In genomic region chr10:35546824-35547225, GRCh38 we compare ENCODE assay signal across 17 cellular contexts. TPM values are rescaled to one million over a fixed set of nuclear protein-coding genes. Genes with fewer than 3 reads are reported as not detected.
DNase-seq lines count a peak whose midpoint lies in the region; ATAC-seq and TF ChIP-seq lines count a peak whose summit lies in the region.
"Had no signal": no experiment of that assay in that cellular context is flagged by ENCODE, and none has a peak within 500 bp of the region (broad histone marks: within the 10 kb centered on the region; RNA-seq: fewer than 3 reads in every experiment).

No MANE protein-coding gene starts in this region.

- peak overlapping the region; percentile 80 for H3K27ac Mint-ChIP-seq in neural progenitor cell
- no peak overlapping the region for H3K27ac Mint-ChIP-seq in activated CD4-positive, alpha-beta memory T cell treated with anti-CD3 and anti-CD28 coated beads for 36 hours
- H3K27ac Mint-ChIP-seq: activated CD4-positive, alpha-beta T cell treated with anti-CD3 and anti-CD28 coated beads for 36 hours had no signal

- H3K27me3 ChIP-seq in PC-9 (ENCODE audit: insufficient read depth, low read depth) (no peaks in the 10 kb centered on the region), neural progenitor cell (no peaks in the 10 kb centered on the region)
- H3K27me3 ChIP-seq: colonic mucosa, upper lobe of left lung had no signal

- H3K4me2 ChIP-seq in PC-9 (peak overlapping the region; percentile 19; the same call in 1 of the 2 replicates), neural progenitor cell (no peak overlapping the region)

- peaks cover 10% of the 10 kb centered on the region for H3K27me3 Mint-ChIP-seq in neural progenitor cell (ENCODE audit: insufficient read depth, low read depth)
- H3K27me3 Mint-ChIP-seq in activated CD4-positive, alpha-beta memory T cell treated with anti-CD3 and anti-CD28 coated beads for 36 hours = no peaks in the 10 kb centered on the region
- H3K27me3 Mint-ChIP-seq: activated CD4-positive, alpha-beta T cell treated with anti-CD3 and anti-CD28 coated beads for 36 hours had no signal

- no peaks in the 10 kb centered on the region; the same call in 1 of the 2 replicates for H4K20me1 ChIP-seq in PC-9 (ENCODE audit: insufficient read depth)
- peaks cover 10% of the 10 kb centered on the region for H4K20me1 ChIP-seq in neural progenitor cell (ENCODE audit: low read depth)

- H3K36me3 Mint-ChIP-seq in neural progenitor cell = peaks cover 10% of the 10 kb centered on the region
- H3K36me3 Mint-ChIP-seq in activated CD4-positive, alpha-beta memory T cell treated with anti-CD3 and anti-CD28 coated beads for 36 hours = peaks cover 12% of the 10 kb centered on the region

- H3K4me1 ChIP-seq in PC-9 (replicated peaks; ENCODE audit: insufficient read depth) (peaks cover 16% of the 10 kb centered on the region), neural progenitor cell (peaks cover 20% of the 10 kb centered on the region)
- H3K4me1 ChIP-seq: colonic mucosa, upper lobe of left lung had no signal

- H3K9me3 Mint-ChIP-seq in neural progenitor cell = no peaks in the 10 kb centered on the region
- H3K9me3 Mint-ChIP-seq in activated CD4-positive, alpha-beta memory T cell treated with anti-CD3 and anti-CD28 coated beads for 36 hours = no peaks in the 10 kb centered on the region

- POLR2A ChIA-PET in PC-9 (lab: Charles Lee; ENCODE audit: unreplicated experiment) = interaction anchor here (0.6 kb wide), 3 partner anchors 125 to 217 kb away, joined by 3 to 4 read pairs (median 4); no protein-coding TSS in a partner anchor
- POLR2A ChIA-PET in activated CD4-positive, alpha-beta memory T cell treated with anti-CD3 and anti-CD28 coated beads for 36 hours (lab: Charles Lee) = no interaction called here

- H3K9me3 ChIP-seq in PC-9 (ENCODE audit: insufficient read depth, low read depth) (no peaks in the 10 kb centered on the region), neural progenitor cell (ENCODE audit: low read depth) (no peaks in the 10 kb centered on the region)
- H3K9me3 ChIP-seq: colonic mucosa, psoas muscle, upper lobe of left lung had no signal

- peaks cover 21% of the 10 kb centered on the region for H3K4me1 Mint-ChIP-seq in neural progenitor cell
- H3K4me1 Mint-ChIP-seq in activated CD4-positive, alpha-beta memory T cell treated with anti-CD3 and anti-CD28 coated beads for 36 hours (ENCODE audit: low read depth) = peaks cover 6% of the 10 kb centered on the region

- intact Hi-C loops in PC-9 (cut with micrococcal nuclease; ENCODE audit: unreplicated experiment) = loop anchor here (1.0 to 2.0 kb wide), 2 partner anchors 98 to 240 kb away; no protein-coding TSS in a partner anchor
- intact Hi-C loops in posterior cingulate gyrus (cut with DNase I) = no loop called here
- intact Hi-C loops in activated CD4-positive, alpha-beta memory T cell treated with anti-CD3 and anti-CD28 coated beads for 36 hours (cut with micrococcal nuclease) = no loop called here

- H3K27ac ChIP-seq in PC-9 (peak overlapping the region; percentile 32; the same call in 1 of the 2 replicates), neural progenitor cell (no peak overlapping the region)
- H3K27ac ChIP-seq: colonic mucosa, upper lobe of left lung had no signal

- peaks cover 9% of the 10 kb centered on the region for H3F3A ChIP-seq in PC-9 (ENCODE audit: insufficient read depth, low read depth)
- peaks cover 8% of the 10 kb centered on the region for H3F3A ChIP-seq in neural progenitor cell (ENCODE audit: low read depth)

- no peak overlapping the region for H3K9ac ChIP-seq in neural progenitor cell

- H3K9me2 ChIP-seq in PC-9 (ENCODE audit: insufficient read depth) = no peaks in the 10 kb centered on the region

- CTCF ChIA-PET in PC-9 (lab: Charles Lee) = interaction anchor here (1.5 kb wide), 1 partner anchor 134 kb away, joined by 4 read pairs; no protein-coding TSS in a partner anchor
- CTCF ChIA-PET in activated CD4-positive, alpha-beta memory T cell treated with anti-CD3 and anti-CD28 coated beads for 36 hours (lab: Charles Lee) = interaction anchor here (1.9 kb wide), 1 partner anchor 17 kb away, joined by 5 read pairs; no protein-coding TSS in a partner anchor

- H3K36me3 ChIP-seq in PC-9 (ENCODE audit: low read depth) (no peaks in the 10 kb centered on the region), neural progenitor cell (no peaks in the 10 kb centered on the region)
- H3K36me3 ChIP-seq: colonic mucosa had no signal

- H3K79me2 ChIP-seq in PC-9 (ENCODE audit: low read depth) (no peaks in the 10 kb centered on the region), neural progenitor cell (ENCODE audit: low read depth) (no peaks in the 10 kb centered on the region)

- no TSS peak for BruUV-seq in PC-9 (replicated peaks; lab: Mats Ljungman, UMichigan)

- H3K4me3 Mint-ChIP-seq in neural progenitor cell = no peak overlapping the region
- H3K4me3 Mint-ChIP-seq in activated CD4-positive, alpha-beta memory T cell treated with anti-CD3 and anti-CD28 coated beads for 36 hours = no peak overlapping the region
- H3K4me3 Mint-ChIP-seq: activated CD4-positive, alpha-beta T cell treated with anti-CD3 and anti-CD28 coated beads for 36 hours had no signal

- DNase-seq in Daoy (ENCODE audit: low read depth) (peak; percentile 14), PC-9 (peak; percentile 61 to 78), dermis blood vessel endothelial cell (peak; percentile 13), neural progenitor cell (ENCODE audit: low spot score) (peak; percentile 13), posterior cingulate gyrus (no peak), COLO668 (lab: John Stamatoyannopoulos, UW; ENCODE audit: unreplicated experiment) (no peak)
- no peak for DNase-seq in activated CD4-positive, alpha-beta memory T cell treated with anti-CD3 and anti-CD28 coated beads for 36 hours
- DNase-seq: activated CD4-positive, alpha-beta T cell treated with anti-CD3 and anti-CD28 coated beads for 36 hours; activated gamma-delta T cell; colonic mucosa; DMS 273 treated with DMSO at 0.1 percent for 48 hours; NCI-H446 treated with DMSO at 0.1 percent for 48 hours; psoas muscle had no signal

- H3K4me3 ChIP-seq in PC-9 (no peak overlapping the region), neural progenitor cell (no peak overlapping the region)
- H3K4me3 ChIP-seq: colonic mucosa, lung, psoas muscle, upper lobe of left lung had no signal

- H2AFZ ChIP-seq in PC-9 (no peak overlapping the region), neural progenitor cell (replicated peaks) (no peak overlapping the region)

- TF ChIP-seq CTCF in PC-9 (conservative IDR thresholded peaks at IDR 0.05) (no peak), neural progenitor cell (IDR thresholded peaks at IDR 0.05) (peak; percentile 17)

- no peak for ATAC-seq in HG03135 (IDR thresholded peaks at IDR 0.05; ENCODE audit: unreplicated experiment)
- ATAC-seq: activated CD4-positive, alpha-beta T cell treated with anti-CD3 and anti-CD28 coated beads for 36 hours; psoas muscle had no signal

RNA-seq across cellular contexts. Expression of gene GJD4, which starts 58.3 kb away (rescaled TPM):
- total RNA-seq in Daoy (2014; rRNA removed; shearing (Covaris generic)) = not detected in 2 replicates
- not detected in 2 replicates for total RNA-seq in PC-9 (2021)
- total RNA-seq in dermis blood vessel endothelial cell = not detected in 2 replicates
- not detected in 2 replicates for total RNA-seq in neural progenitor cell (ENCODE audit: low replicate concordance)
- not detected for total RNA-seq in activated CD4-positive, alpha-beta memory T cell treated with anti-CD3 and anti-CD28 coated beads for 36 hours
- total RNA-seq: activated CD4-positive, alpha-beta T cell treated with anti-CD3 and anti-CD28 coated beads for 36 hours; colonic mucosa; glomerular endothelial cell; lung; psoas muscle; upper lobe of left lung had no signal

Comparison
In these comparisons a context has a peak if more than half of its experiments do, and no peak if none do; other contexts are left out.
1. DNase-seq: peak in Daoy (single experiment), PC-9 (2 of 2), dermis blood vessel endothelial cell (single experiment) and neural progenitor cell (single experiment); none in posterior cingulate gyrus (0 of 10), activated CD4-positive, alpha-beta memory T cell treated with anti-CD3 and anti-CD28 coated beads for 36 hours (single experiment) and COLO668 (single experiment).